Comparison of ENCODE assay signal across 38 cellular contexts in the genomic region with DNA sequence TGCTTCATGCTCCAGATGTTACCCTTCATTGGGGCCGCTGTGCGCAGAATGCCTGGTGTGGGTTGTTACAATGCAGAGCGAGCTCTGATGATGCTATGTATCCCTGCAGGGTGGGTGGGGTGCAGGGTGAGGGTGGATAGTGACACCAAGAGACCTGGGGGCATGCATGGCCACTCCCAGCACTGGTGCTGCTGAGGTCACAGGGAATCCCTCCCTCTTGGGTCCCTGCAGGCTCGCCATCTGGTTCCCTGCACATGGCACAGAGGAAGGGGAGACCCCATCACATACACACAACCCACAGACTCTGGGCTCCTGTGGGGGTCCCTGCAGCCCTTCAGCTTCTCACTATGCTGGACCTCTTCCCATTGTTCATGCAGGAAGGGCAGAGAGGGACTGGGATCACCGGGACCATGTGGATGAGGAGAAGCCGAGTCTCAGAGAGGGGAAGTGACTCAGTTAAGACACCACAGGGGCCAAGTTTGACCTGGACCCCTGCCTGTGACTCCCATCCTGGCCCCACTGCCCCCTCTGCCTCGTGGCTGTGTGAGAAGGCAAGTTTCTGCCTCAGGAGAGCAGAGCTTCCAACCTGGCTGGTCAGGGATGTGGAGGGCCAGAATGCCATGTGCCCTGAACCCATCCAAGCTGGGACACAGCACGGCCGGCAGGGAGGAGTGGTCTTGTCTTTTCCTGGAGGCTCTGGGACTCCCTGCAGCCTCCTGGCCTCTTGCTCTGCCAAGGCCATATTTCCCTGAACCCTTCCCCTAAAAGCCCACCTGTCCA. TPM values are rescaled to one million over a fixed set of nuclear protein-coding genes. Genes with fewer than 3 reads are reported as not detected.
"Had no signal": no experiment of that assay in that cellular context is flagged by ENCODE, and none has a peak within 500 bp of the region (broad histone marks: within the 10 kb centered on the region; RNA-seq: fewer than 3 reads in every experiment).

No MANE protein-coding gene starts in this region.

- ATAC-seq: activated CD4-positive, CD25-positive, alpha-beta regulatory T cell treated with anti-CD3 and anti-CD28 coated beads, Interleukin-2, amount 50 U/mL, for 24 hours; body of pancreas; heart left ventricle; left lung; pancreas; sciatic nerve had no signal

- H3K27ac Mint-ChIP-seq: activated CD4-positive, alpha-beta memory T cell treated with anti-CD3 and anti-CD28 coated beads for 36 hours; activated CD4-positive, alpha-beta T cell treated with anti-CD3 and anti-CD28 coated beads, Interleukin-2, amount 10 ng/mL, durations not matched to agents 24 days and 14 days; activated naive CD4-positive, alpha-beta T cell treated with anti-CD3 and anti-CD28 coated beads for 36 hours; activated naive CD8-positive, alpha-beta T cell treated with anti-CD3 and anti-CD28 coated beads for 36 hours; activated T-helper 1 cell treated with anti-CD3 and anti-CD28 coated beads, Interleukin-12 subunit alpha, Interleukin-12 subunit beta, Interleukin-2, Interleukin-4 antibody, amounts not matched to agents 30 ng/mL and 10 ng/mL and 1 ng/mL, durations not matched to agents 14 hours and 24 hours and 36 hours; immature natural killer cell; stimulated activated effector memory CD8-positive, alpha-beta T cell treated with anti-CD3 and anti-CD28 coated beads, Interleukin-12 subunit alpha, Interleukin-12 subunit beta, amount 100 ng/mL, for 72 hours; T-helper 1 cell treated with Interleukin-12 subunit alpha and Interleukin-12 subunit beta and Interleukin-4 antibody, amounts not matched to agents 30 μg/mL and 1 μg/mL, for 36 hours had no signal

- H3K4me1 ChIP-seq: adrenal gland, body of pancreas, pancreas, prostate gland, suprapubic skin had no signal

- H3K36me3 Mint-ChIP-seq: activated CD4-positive, alpha-beta memory T cell treated with anti-CD3 and anti-CD28 coated beads for 36 hours; activated naive CD8-positive, alpha-beta T cell treated with anti-CD3 and anti-CD28 coated beads for 36 hours; immature natural killer cell; stimulated activated effector memory CD8-positive, alpha-beta T cell treated with anti-CD3 and anti-CD28 coated beads, Interleukin-12 subunit alpha, Interleukin-12 subunit beta, amount 100 ng/mL, for 72 hours had no signal

- H3K4me1 Mint-ChIP-seq: activated CD4-positive, alpha-beta T cell treated with anti-CD3 and anti-CD28 coated beads, Interleukin-2, amount 10 ng/mL, durations not matched to agents 24 days and 14 days; activated naive CD8-positive, alpha-beta T cell treated with anti-CD3 and anti-CD28 coated beads for 36 hours; immature natural killer cell; stimulated activated effector memory CD8-positive, alpha-beta T cell treated with anti-CD3 and anti-CD28 coated beads, Interleukin-12 subunit alpha, Interleukin-12 subunit beta, amount 100 ng/mL, for 72 hours had no signal

- H3K36me3 ChIP-seq: adrenal gland, heart left ventricle, left lung, lower lobe of right lung, pancreas, prostate gland, stomach, suprapubic skin, tibial artery had no signal

- H3K27me3 ChIP-seq: heart left ventricle, pancreas, tibial artery had no signal

- H3K27ac ChIP-seq: adrenal gland, body of pancreas, dorsolateral prefrontal cortex, heart left ventricle, left lung, lower lobe of right lung, pancreas, prostate gland, stomach, suprapubic skin, tibial artery, VCaP had no signal

- H3K9me3 Mint-ChIP-seq: activated CD4-positive, alpha-beta memory T cell treated with anti-CD3 and anti-CD28 coated beads for 36 hours; activated CD4-positive, alpha-beta T cell treated with anti-CD3 and anti-CD28 coated beads, Interleukin-2, amount 10 ng/mL, durations not matched to agents 24 days and 14 days; activated naive CD4-positive, alpha-beta T cell treated with anti-CD3 and anti-CD28 coated beads for 36 hours; activated naive CD8-positive, alpha-beta T cell treated with anti-CD3 and anti-CD28 coated beads for 36 hours; activated T-helper 1 cell treated with anti-CD3 and anti-CD28 coated beads, Interleukin-12 subunit alpha, Interleukin-12 subunit beta, Interleukin-2, Interleukin-4 antibody, amounts not matched to agents 30 ng/mL and 10 ng/mL and 1 ng/mL, durations not matched to agents 14 hours and 24 hours and 36 hours; stimulated activated effector memory CD8-positive, alpha-beta T cell treated with anti-CD3 and anti-CD28 coated beads, Interleukin-12 subunit alpha, Interleukin-12 subunit beta, amount 100 ng/mL, for 72 hours; T-helper 1 cell treated with Interleukin-12 subunit alpha and Interleukin-12 subunit beta and Interleukin-4 antibody, amounts not matched to agents 30 μg/mL and 1 μg/mL, for 36 hours had no signal

- H3K4me3 Mint-ChIP-seq: activated CD4-positive, alpha-beta memory T cell treated with anti-CD3 and anti-CD28 coated beads for 36 hours; activated CD4-positive, alpha-beta T cell treated with anti-CD3 and anti-CD28 coated beads, Interleukin-2, amount 10 ng/mL, durations not matched to agents 24 days and 14 days; activated naive CD4-positive, alpha-beta T cell treated with anti-CD3 and anti-CD28 coated beads for 36 hours; activated naive CD8-positive, alpha-beta T cell treated with anti-CD3 and anti-CD28 coated beads for 36 hours; activated T-helper 1 cell treated with anti-CD3 and anti-CD28 coated beads, Interleukin-12 subunit alpha, Interleukin-12 subunit beta, Interleukin-2, Interleukin-4 antibody, amounts not matched to agents 30 ng/mL and 10 ng/mL and 1 ng/mL, durations not matched to agents 14 hours and 24 hours and 36 hours; immature natural killer cell; stimulated activated effector memory CD8-positive, alpha-beta T cell treated with anti-CD3 and anti-CD28 coated beads, Interleukin-12 subunit alpha, Interleukin-12 subunit beta, amount 100 ng/mL, for 72 hours; T-helper 1 cell treated with Interleukin-12 subunit alpha and Interleukin-12 subunit beta and Interleukin-4 antibody, amounts not matched to agents 30 μg/mL and 1 μg/mL, for 36 hours had no signal

- H3K4me3 ChIP-seq: adrenal gland, body of pancreas, dorsolateral prefrontal cortex, heart left ventricle, left lung, lower lobe of right lung, pancreas, prostate gland, skin epidermis, stomach, suprapubic skin, tibial artery had no signal

- DNase-seq: activated CD4-positive, alpha-beta memory T cell treated with anti-CD3 and anti-CD28 coated beads for 36 hours; activated CD4-positive, alpha-beta T cell treated with anti-CD3 and anti-CD28 coated beads, Interleukin-2, amount 10 ng/mL, durations not matched to agents 24 days and 14 days; activated CD8-positive, alpha-beta memory T cell treated with anti-CD3 and anti-CD28 coated beads, Interleukin-2, amount 50 U/mL, for 4 hours; activated effector memory CD4-positive, alpha-beta T cell treated with anti-CD3 and anti-CD28 coated beads, Interleukin-2, amount 50 U/mL, for 16 hours; activated naive CD4-positive, alpha-beta T cell treated with anti-CD3 and anti-CD28 coated beads for 36 hours; activated naive CD8-positive, alpha-beta T cell treated with anti-CD3 and anti-CD28 coated beads for 36 hours; activated T-cell treated with anti-CD3 and anti-CD28 coated beads, Interleukin-2, amount 50 U/mL, for 1 hour; adrenal gland; aorta; body of pancreas; dorsolateral prefrontal cortex; effector memory CD4-positive, alpha-beta T cell; erythroblast; heart left ventricle; hypothalamus; immature natural killer cell; left lung; lower lobe of right lung; mesenchymal stem cell; nucleus accumbens; pancreas; retina; stimulated activated CD4-positive, alpha-beta T cell treated with anti-CD3 and anti-CD28 coated beads, Interleukin-12 subunit alpha, Interleukin-12 subunit beta, amount 100 ng/mL, for 4 hours; stimulated activated CD4-positive, alpha-beta T cell treated with anti-CD3 and anti-CD28 coated beads, Interleukin-4, amount 100 ng/mL, for 1 hour; stomach; T-helper 9 cell; tibial artery had no signal

RNA-seq across cellular contexts. Expression of a gene that starts 19.3 kb away (rescaled TPM):
- total RNA-seq: activated CD4-positive, alpha-beta memory T cell treated with anti-CD3 and anti-CD28 coated beads for 36 hours; kidney epithelial cell had no signal
- polyA plus RNA-seq: neural cell had no signal
